8 cellular contexts compared by ENCODE assay signal in genomic region chr13:36346222-36347083, GRCh38. TPM values are rescaled to one million over a fixed set of nuclear protein-coding genes. Genes with fewer than 3 reads are reported as not detected.
DNase-seq lines count a peak whose midpoint lies in the region; ATAC-seq and TF ChIP-seq lines count a peak whose summit lies in the region.

Gene SPART, minus strand, starts transcription at chr13:36346394. Its CDS starts 10,564 bp downstream, at chr13:36335830.

- H4K20me1 ChIP-seq in PC-3 (ENCODE audit: low read length): no peaks in the 10 kb centered on the region

- CTCF ChIA-PET in PC-3 (lab: Charles Lee): interaction anchor here (0.5 to 1.0 kb wide), 6 partner anchors 23 to 654 kb away, joined by 3 to 5 read pairs (median 4); no protein-coding TSS in a partner anchor

- H3K4me1 ChIP-seq in PC-3 (ENCODE audit: insufficient read depth, low read length): no peaks in the 10 kb centered on the region
- H3K4me1 ChIP-seq in mucosa of descending colon (ENCODE audit: low read depth): peaks cover 2% of the 10 kb centered on the region

- H3K27ac Mint-ChIP-seq in activated T-cell treated with anti-CD3 and anti-CD28 coated beads, Interleukin-2, amount 50 U/mL, for 24 hours: peak within 1 kb of the TSS; percentile 94

- peak within 1 kb of the TSS; percentile 99 for H2AFZ ChIP-seq in PC-3 (ENCODE audit: low read length)

- H3K4me3 Mint-ChIP-seq in activated T-cell treated with anti-CD3 and anti-CD28 coated beads, Interleukin-2, amount 50 U/mL, for 24 hours: peak within 1 kb of the TSS; percentile 84

- ATAC-seq in GM21526 (IDR thresholded peaks at IDR 0.05; ENCODE audit: low FRiP score, unreplicated experiment): peak; percentile 94
- ATAC-seq in PC-3: peak; percentile 95
- ATAC-seq in mucosa of descending colon: peak; percentile 97

- H3K36me3 Mint-ChIP-seq in activated T-cell treated with anti-CD3 and anti-CD28 coated beads, Interleukin-2, amount 50 U/mL, for 24 hours (ENCODE audit: low read depth): peaks cover 5% of the 10 kb centered on the region

- H3K9me2 ChIP-seq in PC-3 (replicated peaks; ENCODE audit: low read length): no peaks in the 10 kb centered on the region

- H3K4me3 ChIP-seq in PC-3 (ENCODE audit: low read length) (peak within 1 kb of the TSS; percentile 92), epithelial cell of proximal tubule (ENCODE audit: low read depth, low read length) (peak within 1 kb of the TSS; percentile 86), mucosa of descending colon (peak within 1 kb of the TSS; percentile 20)

- peaks cover 29% of the 10 kb centered on the region for H3K79me2 ChIP-seq in PC-3 (ENCODE audit: low read length)

- H3K4me2 ChIP-seq in PC-3 (ENCODE audit: low read length): peak within 1 kb of the TSS; percentile 85

- H3K9me3 ChIP-seq in PC-3 (ENCODE audit: low read length) (no peaks in the 10 kb centered on the region), mucosa of descending colon (no peaks in the 10 kb centered on the region)

- H3K27ac ChIP-seq in PC-3 (ENCODE audit: low read length): peak within 1 kb of the TSS; percentile 40

- no TSS peak for BruUV-seq in PC-3 (replicated peaks; lab: Mats Ljungman, UMichigan)

- peaks cover 36% of the 10 kb centered on the region for H3K4me1 Mint-ChIP-seq in activated T-cell treated with anti-CD3 and anti-CD28 coated beads, Interleukin-2, amount 50 U/mL, for 24 hours (ENCODE audit: low read depth)

- TF ChIP-seq CTCF in PC-3 (conservative IDR thresholded peaks at IDR 0.05; ENCODE audit: low read depth, low read length) (peak; percentile 84), epithelial cell of proximal tubule (conservative IDR thresholded peaks at IDR 0.05; ENCODE audit: low read depth, low read length) (peak; percentile 98), mucosa of descending colon (IDR thresholded peaks at IDR 0.05) (peak; percentile 89)

- POLR2A ChIA-PET in PC-3 (lab: Charles Lee; ENCODE audit: unreplicated experiment): no interaction called here

- H3K27me3 Mint-ChIP-seq in activated T-cell treated with anti-CD3 and anti-CD28 coated beads, Interleukin-2, amount 50 U/mL, for 24 hours: peaks cover 2% of the 10 kb centered on the region

- peak within 1 kb of the TSS; percentile 92 for H3K9ac ChIP-seq in PC-3 (ENCODE audit: low read length)

- H3K27me3 ChIP-seq in PC-3 (ENCODE audit: low read length): no peaks in the 10 kb centered on the region

- no peaks in the 10 kb centered on the region for H3K9me3 Mint-ChIP-seq in activated T-cell treated with anti-CD3 and anti-CD28 coated beads, Interleukin-2, amount 50 U/mL, for 24 hours

- H3K36me3 ChIP-seq in PC-3 (ENCODE audit: low read depth, low read length) (no peaks in the 10 kb centered on the region), mucosa of descending colon (ENCODE audit: low read depth) (no peaks in the 10 kb centered on the region)

- DNase-seq in D341Med (ENCODE audit: low spot score) (peak; percentile 91), HuH-7.5 (ENCODE audit: low spot score) (peak; percentile 12), PC-3 (peak; percentile 83), epithelial cell of proximal tubule (ENCODE audit: low read depth) (no peak), mucosa of descending colon (peak; percentile 85 to 91 (median 91))
- DNase-seq in activated T-cell treated with anti-CD3 and anti-CD28 coated beads, Interleukin-2, amount 50 U/mL, for 24 hours: peak; percentile 87
- peak; percentile 41 to 76 for DNase-seq in stimulated activated CD8-positive, alpha-beta memory T cell treated with anti-CD3 and anti-CD28 coated beads, Interleukin-4, amount 100 ng/mL, for 1 hour (ENCODE audit: low read depth in 2 of 2, low spot score in 1 of 2)

- no peaks in the 10 kb centered on the region for H3F3A ChIP-seq in PC-3 (ENCODE audit: low read length, unreplicated experiment)

- intact Hi-C loops in PC-3 (cut with micrococcal nuclease): loop anchor here (2.0 kb wide), 1 partner anchor 48 kb away; no protein-coding TSS in a partner anchor
- intact Hi-C loops in mucosa of descending colon (cut with DNase I, micrococcal nuclease): no loop called here

RNA-seq across cellular contexts. Expression of gene SPART, which starts in this region (rescaled TPM):
- 15.0 and 23.3 TPM in 2 replicates for total RNA-seq in PC-3 (2014; rRNA removed)
- total RNA-seq in epithelial cell of proximal tubule: 21.2 and 24.7 TPM in 2 replicates
- 10 to 100 TPM in 2 of 3 donors, 1 to 10 TPM in 1; 6.0 to 93.4 (median 13.4) TPM for total RNA-seq in mucosa of descending colon

Comparison
In these comparisons a context has a peak if more than half of its experiments do, and no peak if none do; other contexts are left out.
1. H3K4me3 ChIP-seq: peak in every context shown above with its lines; median percentile 92 in PC-3; 86 in epithelial cell of proximal tubule; 20 in mucosa of descending colon.